ENCODE assay signal across 11 cellular contexts in the genomic region with DNA sequence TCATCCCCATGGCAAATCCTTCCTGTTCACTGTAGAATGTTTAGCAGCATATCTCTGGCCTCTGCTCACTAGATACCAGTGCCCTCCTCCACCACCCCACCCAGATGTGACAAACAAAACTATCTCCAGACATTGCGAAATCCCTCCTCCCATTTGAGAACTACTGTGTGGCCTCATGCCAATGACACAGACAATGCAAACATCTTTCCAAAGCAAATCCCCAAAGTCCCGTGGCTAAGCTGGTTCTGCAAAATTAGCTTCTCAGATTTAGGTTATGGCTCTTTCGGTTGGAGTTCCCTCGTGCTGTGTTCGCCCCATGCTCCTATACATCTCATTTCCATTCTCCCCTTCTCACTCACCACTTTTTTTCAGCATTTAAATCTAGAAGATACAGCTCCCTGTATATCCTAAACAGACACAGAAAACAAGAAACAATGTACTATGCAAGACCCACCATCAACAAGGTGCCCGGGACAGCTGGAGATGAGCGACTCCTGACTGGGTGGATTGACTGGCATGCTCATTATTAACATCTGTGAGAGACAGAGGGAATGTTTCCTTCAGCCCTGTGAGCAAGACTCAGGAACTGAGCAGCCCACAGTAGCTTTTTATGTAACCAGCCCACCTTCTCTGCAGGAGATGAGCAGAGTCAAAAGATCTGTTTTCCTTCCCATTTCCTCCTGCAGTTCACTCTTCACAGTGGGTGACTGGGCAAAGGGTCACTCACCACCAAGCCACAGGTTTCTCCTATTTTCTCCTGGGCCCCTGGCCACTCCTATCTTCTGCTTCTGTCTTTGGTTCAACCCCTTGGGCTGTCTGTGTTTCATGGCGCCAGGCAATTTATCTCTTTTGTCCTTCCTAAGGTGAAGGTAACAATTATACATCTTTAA.
DNase-seq lines count a peak whose midpoint lies in the region; ATAC-seq and TF ChIP-seq lines count a peak whose summit lies in the region.
"Had no signal": no experiment of that assay in that cellular context is flagged by ENCODE, and none has a peak within 500 bp of the region (broad histone marks: within the 10 kb centered on the region; RNA-seq: fewer than 3 reads in every experiment).

No MANE protein-coding gene starts in this region.

- peaks cover 9 to 40% (median 21%) of the 10 kb centered on the region in 4 donors for H3K4me1 ChIP-seq in esophagus muscularis mucosa

- CTCF ChIA-PET in T-cell (lab: Charles Lee), result no interaction called here

- intact Hi-C loops in esophagus muscularis mucosa (cut with DNase I), result no loop called here

- no peaks in the 10 kb centered on the region for H3K9me3 ChIP-seq in esophagus muscularis mucosa

- H3K36me3 ChIP-seq in esophagus muscularis mucosa, result no peaks in the 10 kb centered on the region

- TF ChIP-seq CTCF in endothelial cell (IDR thresholded peaks at IDR 0.05; ENCODE audit: unreplicated experiment), result no peak
- TF ChIP-seq CTCF in progenitor cell of endocrine pancreas (IDR thresholded peaks at IDR 0.05; ENCODE audit: unreplicated experiment), result no peak
- no peak for TF ChIP-seq CTCF in esophagus muscularis mucosa (IDR thresholded peaks at IDR 0.05)
- no peak for TF ChIP-seq CTCF in omental fat pad (IDR thresholded peaks at IDR 0.05)

- H3K4me1 Mint-ChIP-seq in endothelial cell (ENCODE audit: unreplicated experiment) (peaks cover 29% of the 10 kb centered on the region), progenitor cell of endocrine pancreas (ENCODE audit: low read depth) (peaks cover 38% of the 10 kb centered on the region), T-cell (peaks cover 8 to 30% (median 16%) of the 10 kb centered on the region in 3 donors)
- H3K4me1 Mint-ChIP-seq: activated naive CD4-positive, alpha-beta T cell treated with anti-CD3 and anti-CD28 coated beads, Interleukin-2, amount 10 ng/mL, durations not matched to agents 7 days and 5 days had no signal

- 77% methylated on average over 8 of the region's 8 CpGs for WGBS in esophagus muscularis mucosa

- ATAC-seq in omental fat pad (ENCODE audit: low FRiP score) (no peak), T-cell (replicated peaks in 1 of 4) (no peak)

- no peak overlapping the region for H3K4me3 ChIP-seq in esophagus muscularis mucosa

- H3K27me3 ChIP-seq in esophagus muscularis mucosa, result no peaks in the 10 kb centered on the region

- peak overlapping the region; percentile 17 for H3K4me3 Mint-ChIP-seq in endothelial cell (ENCODE audit: unreplicated experiment)
- no peak overlapping the region for H3K4me3 Mint-ChIP-seq in progenitor cell of endocrine pancreas (ENCODE audit: low read depth)
- no peak overlapping the region for H3K4me3 Mint-ChIP-seq in T-cell
- H3K4me3 Mint-ChIP-seq: activated naive CD4-positive, alpha-beta T cell treated with anti-CD3 and anti-CD28 coated beads, Interleukin-2, amount 10 ng/mL, durations not matched to agents 7 days and 5 days had no signal

- TF ChIP-seq POLR2A in esophagus muscularis mucosa (IDR thresholded peaks at IDR 0.05; ENCODE audit: low read depth), result no peak

- H3K27ac Mint-ChIP-seq in endothelial cell (ENCODE audit: unreplicated experiment), result no peak overlapping the region
- H3K27ac Mint-ChIP-seq in progenitor cell of endocrine pancreas, result peak overlapping the region; percentile 4
- no peak overlapping the region for H3K27ac Mint-ChIP-seq in T-cell
- H3K27ac Mint-ChIP-seq: activated naive CD4-positive, alpha-beta T cell treated with anti-CD3 and anti-CD28 coated beads, Interleukin-2, amount 10 ng/mL, durations not matched to agents 7 days and 5 days had no signal

- TF ChIP-seq EP300 in esophagus muscularis mucosa (IDR thresholded peaks at IDR 0.05), result no peak

- DNase-seq in DMS53 (lab: John Stamatoyannopoulos, UW) (peak; percentile 48), DMS53 treated with DMSO at 0.1 percent for 48 hours (lab: John Stamatoyannopoulos, UW; ENCODE audit: unreplicated experiment) (no peak), NCI-H2171 treated with DMSO at 0.1 percent for 48 hours (lab: John Stamatoyannopoulos, UW) (peak; percentile 26), endothelial cell (ENCODE audit: low spot score) (no peak), progenitor cell of endocrine pancreas (ENCODE audit: low spot score, unreplicated experiment) (no peak), esophagus muscularis mucosa (ENCODE audit: extremely low spot score) (no peak), omental fat pad (ENCODE audit: low spot score) (no peak), T-cell (no peak)
- DNase-seq: activated naive CD4-positive, alpha-beta T cell treated with anti-CD3 and anti-CD28 coated beads, Interleukin-2, amount 10 ng/mL, durations not matched to agents 7 days and 5 days; stimulated activated naive CD4-positive, alpha-beta T cell; T1000 had no signal

- peaks cover 4% of the 10 kb centered on the region for H3K9me3 Mint-ChIP-seq in endothelial cell (ENCODE audit: unreplicated experiment)
- peaks cover 11% of the 10 kb centered on the region for H3K9me3 Mint-ChIP-seq in progenitor cell of endocrine pancreas (ENCODE audit: low read depth)
- peaks cover 19 to 50% (median 28%) of the 10 kb centered on the region in 3 donors for H3K9me3 Mint-ChIP-seq in T-cell

- peaks cover 29% of the 10 kb centered on the region for H3K27me3 Mint-ChIP-seq in endothelial cell (ENCODE audit: unreplicated experiment)
- H3K27me3 Mint-ChIP-seq in progenitor cell of endocrine pancreas, result no peaks in the 10 kb centered on the region
- H3K27me3 Mint-ChIP-seq in T-cell, result no peaks in the 10 kb centered on the region
- H3K27me3 Mint-ChIP-seq: activated naive CD4-positive, alpha-beta T cell treated with anti-CD3 and anti-CD28 coated beads, Interleukin-2, amount 10 ng/mL, durations not matched to agents 7 days and 5 days had no signal

- no peak overlapping the region for H3K27ac ChIP-seq in esophagus muscularis mucosa (replicated peaks in 1 of 4)

- POLR2A ChIA-PET in T-cell (lab: Charles Lee), result interaction anchor here in 1 of 2 donors (0.7 kb wide), 1 partner anchor 11 kb away, joined by 3 read pairs; no protein-coding TSS in a partner anchor

- peaks cover 39% of the 10 kb centered on the region for H3K36me3 Mint-ChIP-seq in endothelial cell (ENCODE audit: low read depth, unreplicated experiment)
- H3K36me3 Mint-ChIP-seq in progenitor cell of endocrine pancreas (ENCODE audit: insufficient read depth), result peaks cover 22% of the 10 kb centered on the region
- peaks cover 86% of the 10 kb centered on the region for H3K36me3 Mint-ChIP-seq in T-cell

Comparison
In these comparisons a context has a peak if more than half of its experiments do, and no peak if none do; other contexts are left out.
1. DNase-seq: peak in DMS53 (single experiment) and NCI-H2171 treated with DMSO at 0.1 percent for 48 hours (single experiment); none in DMS53 treated with DMSO at 0.1 percent for 48 hours (single experiment), endothelial cell (single experiment), progenitor cell of endocrine pancreas (single experiment), esophagus muscularis mucosa (single experiment), omental fat pad (single experiment) and T-cell (0 of 34).